1 cellular context compared by ENCODE assay signal in the genomic region with DNA sequence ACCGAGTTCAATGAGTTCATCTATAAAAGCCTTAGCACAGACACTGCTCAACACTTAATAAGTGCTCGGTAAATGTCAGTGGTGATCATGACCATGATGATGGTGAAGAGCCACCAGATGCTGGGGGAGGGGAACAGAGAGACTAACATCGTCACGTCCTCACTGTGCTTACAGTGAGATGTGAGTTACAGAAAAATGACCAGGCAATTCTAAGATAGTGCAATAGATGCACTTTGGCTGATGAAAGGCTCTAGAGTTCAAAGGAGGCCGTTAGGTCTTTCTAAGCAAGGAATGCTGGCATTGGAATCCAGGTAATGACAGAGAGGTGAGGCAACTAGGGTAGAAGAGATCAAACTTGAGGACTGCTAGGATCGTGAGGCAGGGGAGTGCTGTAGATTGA.
TF ChIP-seq lines count a peak whose summit lies in the region.

No MANE protein-coding gene starts in this region.

TF ChIP-seq in GM23338, 12 proteins besides CTCF, POLR2A, EP300 and RAD21 (continued from another document):
- TF ChIP-seq STAT1 (IDR thresholded peaks at IDR 0.05; ENCODE audit: unreplicated experiment), result no peak
- TF ChIP-seq, protein P1, sequence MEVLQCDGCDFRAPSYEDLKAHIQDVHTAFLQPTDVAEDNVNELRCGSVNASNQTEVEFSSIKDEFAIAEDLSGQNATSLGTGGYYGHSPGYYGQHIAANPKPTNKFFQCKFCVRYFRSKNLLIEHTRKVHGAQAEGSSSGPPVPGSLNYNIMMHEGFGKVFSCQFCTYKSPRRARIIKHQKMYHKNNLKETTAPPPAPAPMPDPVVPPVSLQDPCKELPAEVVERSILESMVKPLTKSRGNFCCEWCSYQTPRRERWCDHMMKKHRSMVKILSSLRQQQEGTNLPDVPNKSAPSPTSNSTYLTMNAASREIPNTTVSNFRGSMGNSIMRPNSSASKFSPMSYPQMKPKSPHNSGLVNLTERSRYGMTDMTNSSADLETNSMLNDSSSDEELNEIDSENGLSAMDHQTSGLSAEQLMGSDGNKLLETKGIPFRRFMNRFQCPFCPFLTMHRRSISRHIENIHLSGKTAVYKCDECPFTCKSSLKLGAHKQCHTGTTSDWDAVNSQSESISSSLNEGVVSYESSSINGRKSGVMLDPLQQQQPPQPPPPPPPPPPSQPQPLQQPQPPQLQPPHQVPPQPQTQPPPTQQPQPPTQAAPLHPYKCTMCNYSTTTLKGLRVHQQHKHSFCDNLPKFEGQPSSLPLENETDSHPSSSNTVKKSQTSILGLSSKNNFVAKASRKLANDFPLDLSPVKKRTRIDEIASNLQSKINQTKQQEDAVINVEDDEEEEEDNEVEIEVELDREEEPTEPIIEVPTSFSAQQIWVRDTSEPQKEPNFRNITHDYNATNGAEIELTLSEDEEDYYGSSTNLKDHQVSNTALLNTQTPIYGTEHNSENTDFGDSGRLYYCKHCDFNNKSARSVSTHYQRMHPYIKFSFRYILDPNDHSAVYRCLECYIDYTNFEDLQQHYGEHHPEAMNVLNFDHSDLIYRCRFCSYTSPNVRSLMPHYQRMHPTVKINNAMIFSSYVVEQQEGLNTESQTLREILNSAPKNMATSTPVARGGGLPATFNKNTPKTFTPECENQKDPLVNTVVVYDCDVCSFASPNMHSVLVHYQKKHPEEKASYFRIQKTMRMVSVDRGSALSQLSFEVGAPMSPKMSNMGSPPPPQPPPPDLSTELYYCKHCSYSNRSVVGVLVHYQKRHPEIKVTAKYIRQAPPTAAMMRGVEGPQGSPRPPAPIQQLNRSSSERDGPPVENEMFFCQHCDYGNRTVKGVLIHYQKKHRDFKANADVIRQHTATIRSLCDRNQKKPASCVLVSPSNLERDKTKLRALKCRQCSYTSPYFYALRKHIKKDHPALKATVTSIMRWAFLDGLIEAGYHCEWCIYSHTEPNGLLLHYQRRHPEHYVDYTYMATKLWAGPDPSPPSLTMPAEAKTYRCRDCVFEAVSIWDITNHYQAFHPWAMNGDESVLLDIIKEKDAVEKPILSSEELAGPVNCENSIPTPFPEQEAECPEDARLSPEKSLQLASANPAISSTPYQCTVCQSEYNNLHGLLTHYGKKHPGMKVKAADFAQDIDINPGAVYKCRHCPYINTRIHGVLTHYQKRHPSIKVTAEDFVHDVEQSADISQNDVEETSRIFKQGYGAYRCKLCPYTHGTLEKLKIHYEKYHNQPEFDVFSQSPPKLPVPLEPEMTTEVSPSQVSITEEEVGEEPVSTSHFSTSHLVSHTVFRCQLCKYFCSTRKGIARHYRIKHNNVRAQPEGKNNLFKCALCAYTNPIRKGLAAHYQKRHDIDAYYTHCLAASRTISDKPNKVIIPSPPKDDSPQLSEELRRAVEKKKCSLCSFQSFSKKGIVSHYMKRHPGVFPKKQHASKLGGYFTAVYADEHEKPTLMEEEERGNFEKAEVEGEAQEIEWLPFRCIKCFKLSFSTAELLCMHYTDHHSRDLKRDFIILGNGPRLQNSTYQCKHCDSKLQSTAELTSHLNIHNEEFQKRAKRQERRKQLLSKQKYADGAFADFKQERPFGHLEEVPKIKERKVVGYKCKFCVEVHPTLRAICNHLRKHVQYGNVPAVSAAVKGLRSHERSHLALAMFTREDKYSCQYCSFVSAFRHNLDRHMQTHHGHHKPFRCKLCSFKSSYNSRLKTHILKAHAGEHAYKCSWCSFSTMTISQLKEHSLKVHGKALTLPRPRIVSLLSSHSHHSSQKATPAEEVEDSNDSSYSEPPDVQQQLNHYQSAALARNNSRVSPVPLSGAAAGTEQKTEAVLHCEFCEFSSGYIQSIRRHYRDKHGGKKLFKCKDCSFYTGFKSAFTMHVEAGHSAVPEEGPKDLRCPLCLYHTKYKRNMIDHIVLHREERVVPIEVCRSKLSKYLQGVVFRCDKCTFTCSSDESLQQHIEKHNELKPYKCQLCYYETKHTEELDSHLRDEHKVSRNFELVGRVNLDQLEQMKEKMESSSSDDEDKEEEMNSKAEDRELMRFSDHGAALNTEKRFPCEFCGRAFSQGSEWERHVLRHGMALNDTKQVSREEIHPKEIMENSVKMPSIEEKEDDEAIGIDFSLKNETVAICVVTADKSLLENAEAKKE (CRISPR knock-in tag; IDR thresholded peaks at IDR 0.05), result no peak
